8 cellular contexts compared by ENCODE assay signal in genomic region chr9:88593537-88594185, GRCh38. TPM values are rescaled to one million over a fixed set of nuclear protein-coding genes. Genes with fewer than 3 reads are reported as not detected.
DNase-seq lines count a peak whose midpoint lies in the region; ATAC-seq, FAIRE-seq and TF ChIP-seq lines count a peak whose summit lies in the region.

No MANE protein-coding gene starts in this region.

- H2AFZ ChIP-seq in neural cell (ENCODE audit: low read depth, low read length) = no peak overlapping the region

- no peaks in the 10 kb centered on the region for H3K36me3 ChIP-seq in neural cell (ENCODE audit: insufficient read depth, low read length)

- H3K4me3 Mint-ChIP-seq in activated CD4-positive, alpha-beta T cell treated with anti-CD3 and anti-CD28 coated beads for 36 hours = no peak overlapping the region
- no peak overlapping the region for H3K4me3 Mint-ChIP-seq in endothelial cell (ENCODE audit: unreplicated experiment)

- H3K27me3 ChIP-seq in neural cell (ENCODE audit: insufficient read depth, low read depth, low read length) = no peaks in the 10 kb centered on the region

- peak; percentile 86 for ATAC-seq in GM21528 (IDR thresholded peaks at IDR 0.05; ENCODE audit: low FRiP score, unreplicated experiment)
- peak; percentile 66 for ATAC-seq in activated CD4-positive, alpha-beta T cell treated with anti-CD3 and anti-CD28 coated beads for 36 hours

- DNase-seq in GM10248 (ENCODE audit: extremely low spot score) = peak; percentile 60
- peak; percentile 71 for DNase-seq in activated CD4-positive, alpha-beta T cell treated with anti-CD3 and anti-CD28 coated beads for 36 hours
- peak; percentile 37 for DNase-seq in endothelial cell (ENCODE audit: low spot score)
- DNase-seq in urothelium cell line (ENCODE audit: low spot score) = peak; percentile 52
- no peak for DNase-seq in NCI-H774 (lab: John Stamatoyannopoulos, UW)

- peaks cover 13% of the 10 kb centered on the region for H3K27me3 Mint-ChIP-seq in activated CD4-positive, alpha-beta T cell treated with anti-CD3 and anti-CD28 coated beads for 36 hours
- H3K27me3 Mint-ChIP-seq in endothelial cell (ENCODE audit: unreplicated experiment) = no peaks in the 10 kb centered on the region

- no peaks in the 10 kb centered on the region for H4K20me1 ChIP-seq in neural cell (ENCODE audit: insufficient read depth)

- TF ChIP-seq CTCF in GM10248 (IDR thresholded peaks at IDR 0.05; ENCODE audit: control extremely low read depth, extremely low read depth, low read depth, missing control alignments) = peak; percentile 50
- peak; percentile 61 for TF ChIP-seq CTCF in LNCAP (IDR thresholded peaks at IDR 0.05)
- peak; percentile 75 for TF ChIP-seq CTCF in endothelial cell (IDR thresholded peaks at IDR 0.05; ENCODE audit: unreplicated experiment)
- peak; percentile 38 for TF ChIP-seq CTCF in neural cell (IDR thresholded peaks at IDR 0.05; ENCODE audit: poor library complexity, severe bottlenecking)

- H3K9me2 ChIP-seq in neural cell (ENCODE audit: insufficient read depth, low read length) = no peaks in the 10 kb centered on the region

- no peaks in the 10 kb centered on the region for H3K79me2 ChIP-seq in neural cell (replicated peaks; ENCODE audit: insufficient read depth, low read length)

- no peak overlapping the region for H3K9ac ChIP-seq in neural cell (ENCODE audit: low read length)

- H3K27ac Mint-ChIP-seq in activated CD4-positive, alpha-beta T cell treated with anti-CD3 and anti-CD28 coated beads for 36 hours = no peak overlapping the region
- no peak overlapping the region for H3K27ac Mint-ChIP-seq in endothelial cell (ENCODE audit: unreplicated experiment)

- FAIRE-seq in urothelium cell line (lab: Jason Lieb, UNC) = no peak

- peak; percentile 45 for TF ChIP-seq RAD21 in neural cell (conservative IDR thresholded peaks at IDR 0.05)

- intact Hi-C loops in activated CD4-positive, alpha-beta T cell treated with anti-CD3 and anti-CD28 coated beads for 36 hours (cut with DNase I, micrococcal nuclease) = loop anchor here (1.0 to 5.0 kb wide), 4 partner anchors 148 to 684 kb away; no protein-coding TSS in a partner anchor

- H3K27ac ChIP-seq in neural cell (ENCODE audit: low read length) = no peak overlapping the region

- no peaks in the 10 kb centered on the region for H3K9me3 Mint-ChIP-seq in activated CD4-positive, alpha-beta T cell treated with anti-CD3 and anti-CD28 coated beads for 36 hours (ENCODE audit: low read depth)
- no peaks in the 10 kb centered on the region for H3K9me3 Mint-ChIP-seq in endothelial cell (ENCODE audit: unreplicated experiment)

- H3K4me1 Mint-ChIP-seq in activated CD4-positive, alpha-beta T cell treated with anti-CD3 and anti-CD28 coated beads for 36 hours = peaks cover 6% of the 10 kb centered on the region
- peaks cover 9% of the 10 kb centered on the region for H3K4me1 Mint-ChIP-seq in endothelial cell (ENCODE audit: unreplicated experiment)

- no peak overlapping the region for H3K4me2 ChIP-seq in neural cell (ENCODE audit: low read length)

- CTCF ChIA-PET in GM10248 (lab: Yijun Ruan, JAX) = interaction anchor here (1.3 to 1.8 kb wide), 3 partner anchors 13 to 407 kb away, joined by 3 to 13 read pairs (median 8); no protein-coding TSS in a partner anchor
- CTCF ChIA-PET in activated CD4-positive, alpha-beta T cell treated with anti-CD3 and anti-CD28 coated beads for 36 hours (lab: Charles Lee) = interaction anchor here (0.8 to 1.5 kb wide), 5 partner anchors 9 to 407 kb away, joined by 3 to 8 read pairs (median 4); no protein-coding TSS in a partner anchor

- no peaks in the 10 kb centered on the region for H3K9me3 ChIP-seq in neural cell (ENCODE audit: low read length)

- TF ChIP-seq EP300 in neural cell (conservative IDR thresholded peaks at IDR 0.05; ENCODE audit: poor library complexity, severe bottlenecking) = no peak

- no peaks in the 10 kb centered on the region for H3K36me3 Mint-ChIP-seq in activated CD4-positive, alpha-beta T cell treated with anti-CD3 and anti-CD28 coated beads for 36 hours (ENCODE audit: low read depth)
- H3K36me3 Mint-ChIP-seq in endothelial cell (ENCODE audit: low read depth, unreplicated experiment) = no peaks in the 10 kb centered on the region

- POLR2A ChIA-PET in GM10248 (lab: Yijun Ruan, JAX) = no interaction called here
- POLR2A ChIA-PET in activated CD4-positive, alpha-beta T cell treated with anti-CD3 and anti-CD28 coated beads for 36 hours (lab: Charles Lee) = no interaction called here

- no peaks in the 10 kb centered on the region for H3F3A ChIP-seq in neural cell (ENCODE audit: insufficient read depth, low read length, poor library complexity, severe bottlenecking)

- no peak overlapping the region for H3K4me3 ChIP-seq in neural cell (ENCODE audit: low read length)

TF ChIP-seq in neural cell, 6 proteins besides CTCF, POLR2A, EP300 and RAD21:
- TF ChIP-seq SMC3 (conservative IDR thresholded peaks at IDR 0.05; ENCODE audit: poor library complexity) = no peak
- TF ChIP-seq REST (IDR thresholded peaks at IDR 0.05; ENCODE audit: borderline replicate concordance) = no peak
- TF ChIP-seq MXI1 (conservative IDR thresholded peaks at IDR 0.05; ENCODE audit: poor library complexity, severe bottlenecking) = no peak
- no peak for TF ChIP-seq EZH2 (IDR thresholded peaks at IDR 0.05; ENCODE audit: borderline replicate concordance, insufficient read depth, low read length, poor library complexity, severe bottlenecking)
- no peak for TF ChIP-seq TAF1 (IDR thresholded peaks at IDR 0.05; ENCODE audit: low read depth)
- no peak for TF ChIP-seq POLR2AphosphoS5 (IDR thresholded peaks at IDR 0.05)

RNA-seq across cellular contexts. Expression of gene NXNL2, which starts 58.7 kb away (rescaled TPM):
- total RNA-seq in activated CD4-positive, alpha-beta T cell treated with anti-CD3 and anti-CD28 coated beads for 36 hours = not detected
- not detected for total RNA-seq in endothelial cell (ENCODE audit: unreplicated experiment)
- 0.51 and 1.0 TPM in 2 replicates for polyA plus RNA-seq in neural cell
- polyA minus RNA-seq in neural cell = 0.81 TPM in 1 of 2 replicates, not detected in the other
